In the genomic region with DNA sequence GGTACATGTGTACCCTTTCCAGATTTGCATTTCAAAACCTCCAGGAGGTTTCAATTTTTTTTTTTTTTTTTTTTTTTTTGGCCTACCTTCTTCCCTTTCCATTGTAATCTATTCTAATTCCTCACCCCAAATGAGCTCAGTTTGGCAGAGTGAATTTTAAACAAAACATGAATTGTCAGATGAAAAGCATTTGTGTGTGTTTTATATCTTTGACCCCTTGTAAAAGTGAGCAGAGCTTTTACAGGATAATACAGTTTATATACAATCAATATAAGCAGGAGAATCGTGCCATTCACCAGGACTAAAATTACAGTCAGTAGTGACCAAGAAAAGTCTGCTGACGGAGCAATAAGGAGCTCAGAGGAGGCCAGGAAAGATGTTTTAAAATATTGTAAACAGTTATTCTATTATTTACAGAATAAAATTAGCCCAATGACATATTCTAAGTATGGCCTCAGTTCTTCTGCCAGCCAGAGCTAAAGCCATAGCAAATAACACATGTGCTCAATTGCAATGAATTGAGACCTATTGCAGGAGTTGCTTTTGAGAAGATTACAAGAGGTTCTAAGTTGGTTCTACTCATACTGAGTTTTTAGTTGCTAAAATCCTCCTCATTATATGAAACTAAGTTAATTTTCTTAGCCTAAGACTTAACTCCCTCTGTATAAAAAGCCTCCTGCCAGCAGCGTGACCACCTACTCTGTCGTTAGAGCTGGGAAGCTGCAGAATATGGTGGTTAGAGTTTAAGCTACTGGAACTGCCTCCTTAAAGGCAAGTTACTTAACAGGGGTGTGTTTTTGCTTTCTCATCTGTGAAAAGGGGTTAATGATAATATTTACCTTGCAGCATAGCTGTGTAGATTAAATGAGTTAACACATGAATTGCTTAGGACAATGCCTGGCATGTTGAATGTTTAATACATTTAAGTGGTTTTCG, we compare ENCODE assay signal across 28 cellular contexts. TPM values are rescaled to one million over a fixed set of nuclear protein-coding genes. Genes with fewer than 3 reads are reported as not detected.
DNase-seq lines count a peak whose midpoint lies in the region; ATAC-seq, FAIRE-seq and TF ChIP-seq lines count a peak whose summit lies in the region.
"Had no signal": no experiment of that assay in that cellular context is flagged by ENCODE, and none has a peak within 500 bp of the region (broad histone marks: within the 10 kb centered on the region; RNA-seq: fewer than 3 reads in every experiment).

No MANE protein-coding gene starts in this region.

- no peak overlapping the region for H3K4me3 ChIP-seq in PC-3 (ENCODE audit: low read length)
- H3K4me3 ChIP-seq in neutrophil (ENCODE audit: low read depth in 1 of 2, low read length in 1 of 2) = no peak overlapping the region
- H3K4me3 ChIP-seq: BLaER1, esophagus muscularis mucosa, gastrocnemius medialis, GM12878 had no signal

- peak; percentile 91 for FAIRE-seq in G401.6 (lab: Jason Lieb, UNC)
- FAIRE-seq: GM12878, H1 had no signal

- no peaks in the 10 kb centered on the region for H3K27me3 ChIP-seq in PC-3 (ENCODE audit: low read length)
- no peaks in the 10 kb centered on the region for H3K27me3 ChIP-seq in neutrophil
- H3K27me3 ChIP-seq: BLaER1, esophagus muscularis mucosa, gastrocnemius medialis had no signal

- no peaks in the 10 kb centered on the region for H4K20me1 ChIP-seq in PC-3 (ENCODE audit: low read length)
- H4K20me1 ChIP-seq: BLaER1 had no signal

- DNase-seq in PC-3 (no peak), fibroblast of peridontal ligament (ENCODE audit: extremely low read depth) (peak; percentile 53), middle frontal gyrus (ENCODE audit: extremely low spot score, low spot score) (no peak), putamen (ENCODE audit: low spot score) (no peak)
- no peak for DNase-seq in stimulated activated CD4-positive, alpha-beta T cell treated with anti-CD3 and anti-CD28 coated beads, Interleukin-2, amount 100 ng/mL, for 48 hours
- DNase-seq in activated CD8-positive, alpha-beta memory T cell treated with anti-CD3 and anti-CD28 coated beads, Interleukin-2, amount 50 U/mL, for 4 hours = no peak
- DNase-seq: activated CD4-positive, alpha-beta T cell treated with anti-CD3 and anti-CD28 coated beads, Interleukin-2, amount 50 U/mL, for 48 hours; activated naive CD4-positive, alpha-beta T cell treated with anti-CD3 and anti-CD28 coated beads for 36 hours; central memory CD4-positive, alpha-beta T cell; cortex of kidney; DMS153; gastrocnemius medialis; kidney glomerular epithelial cell; MV-4-11; NCI-H146; NCI-H510A; OCI-M1; SHP77 treated with DMSO at 0.1 percent for 48 hours; stimulated activated CD4-positive, alpha-beta T cell treated with anti-CD3 and anti-CD28 coated beads, Interleukin-4, amount 100 ng/mL, for 24 hours had no signal

- intact Hi-C loops in PC-3 (cut with micrococcal nuclease) = loop anchor here (2.0 kb wide), 1 partner anchor 43 kb away; no protein-coding TSS in a partner anchor

- no peak overlapping the region for H2AFZ ChIP-seq in PC-3 (ENCODE audit: low read length)
- H2AFZ ChIP-seq: parathyroid adenoma had no signal

- H3K36me3 ChIP-seq in PC-3 (ENCODE audit: low read depth, low read length) (no peaks in the 10 kb centered on the region), neutrophil (peaks cover 12% of the 10 kb centered on the region)
- H3K36me3 ChIP-seq: esophagus muscularis mucosa, gastrocnemius medialis had no signal

- BruUV-seq in PC-3 (replicated peaks; lab: Mats Ljungman, UMichigan) = no TSS peak

- POLR2A ChIA-PET in PC-3 (lab: Charles Lee; ENCODE audit: unreplicated experiment) = no interaction called here

- peak overlapping the region; percentile 18; the same call in 1 of the 2 replicates for H3K9ac ChIP-seq in PC-3 (ENCODE audit: low read length)
- H3K9ac ChIP-seq: BLaER1, parathyroid adenoma had no signal

- H3K9me3 ChIP-seq in PC-3 (ENCODE audit: low read length) (no peaks in the 10 kb centered on the region), neutrophil (no peaks in the 10 kb centered on the region)
- H3K9me3 ChIP-seq: BLaER1, esophagus muscularis mucosa, gastrocnemius medialis had no signal

- H3K9me2 ChIP-seq in PC-3 (replicated peaks; ENCODE audit: low read length) = no peaks in the 10 kb centered on the region

- H3K4me2 ChIP-seq in PC-3 (ENCODE audit: low read length) = no peak overlapping the region
- H3K4me2 ChIP-seq: BLaER1 had no signal

- no peaks in the 10 kb centered on the region for H3F3A ChIP-seq in PC-3 (ENCODE audit: low read length, unreplicated experiment)

- H3K27ac ChIP-seq in PC-3 (ENCODE audit: low read length) (peak overlapping the region; percentile 70), neutrophil (peak overlapping the region; percentile 85)
- H3K27ac ChIP-seq: BLaER1, esophagus muscularis mucosa, gastrocnemius medialis, parathyroid adenoma had no signal

- CTCF ChIA-PET in PC-3 (lab: Charles Lee) = interaction anchor here (0.6 kb wide), 1 partner anchor 16 kb away, joined by 3 read pairs; no protein-coding TSS in a partner anchor

- peak; percentile 13; the same call in 1 of the 2 replicates for ATAC-seq in PC-3
- ATAC-seq: activated CD4-positive, CD25-positive, alpha-beta regulatory T cell treated with anti-CD3 and anti-CD28 coated beads, Interleukin-2, amount 50 U/mL, for 24 hours; gastrocnemius medialis; GM12878; sciatic nerve had no signal

- TF ChIP-seq CTCF in PC-3 (conservative IDR thresholded peaks at IDR 0.05; ENCODE audit: low read depth, low read length) (no peak), neutrophil (IDR thresholded peaks at IDR 0.05) (no peak)

- no peaks in the 10 kb centered on the region for H3K79me2 ChIP-seq in PC-3 (ENCODE audit: low read length)
- H3K79me2 ChIP-seq: parathyroid adenoma had no signal

- H3K4me1 ChIP-seq in PC-3 (ENCODE audit: insufficient read depth, low read length) (peaks cover 28% of the 10 kb centered on the region), neutrophil (ENCODE audit: control insufficient read depth in 1 of 2, insufficient read depth in 1 of 2, low read depth in 1 of 2, low read length in 1 of 2) (peaks cover 28 to 33% of the 10 kb centered on the region in 2 experiments)
- H3K4me1 ChIP-seq: parathyroid adenoma had no signal

RNA-seq across cellular contexts. Expression of gene ZNF326, which starts 50.8 kb away (rescaled TPM):
- 7.2 and 12.7 TPM in 2 replicates for total RNA-seq in PC-3 (2014; rRNA removed)
